ENCODE assay signal across 30 cellular contexts in genomic region chr12:79397609-79398008, GRCh38.
"Had no signal": no experiment of that assay in that cellular context is flagged by ENCODE, and none has a peak within 500 bp of the region (broad histone marks: within the 10 kb centered on the region; RNA-seq: fewer than 3 reads in every experiment).

No MANE protein-coding gene starts in this region.

- H3K27me3 Mint-ChIP-seq: dendritic cell treated with granulocyte-macrophage colony-stimulating factor and Interleukin-4, amounts not matched to agents 40 ng/mL and 50 ng/mL, for 4 days; progenitor cell of endocrine pancreas had no signal

- H3K79me2 ChIP-seq: parathyroid adenoma had no signal

- H3K4me3 ChIP-seq: esophagus squamous epithelium, heart right ventricle, left lung, mucosa of descending colon, right lobe of liver, thyroid gland, vagina had no signal

- H3K4me1 ChIP-seq: esophagus squamous epithelium, heart right ventricle, left lung, parathyroid adenoma, right lobe of liver, thyroid gland, vagina had no signal

- H3K27me3 ChIP-seq: esophagus squamous epithelium, heart right ventricle, left lung, neutrophil, right lobe of liver, thyroid gland, vagina had no signal

- H3K27ac ChIP-seq: esophagus squamous epithelium, heart right ventricle, left lung, neutrophil, parathyroid adenoma, right lobe of liver, thyroid gland, vagina had no signal

- DNase-seq: effector memory CD4-positive, alpha-beta T cell; erythroblast; esophagus squamous epithelium; foreskin melanocyte; glutamatergic neuron; heart right ventricle; hippocampal formation; left cardiac atrium; left lung; mesenchymal stem cell; mucosa of descending colon; naive B cell; right lobe of liver; small intestine; stimulated activated CD4-positive, alpha-beta T cell treated with anti-CD3 and anti-CD28 coated beads, Interleukin-1b, Interleukin-23, amount 100 ng/mL, for 48 hours; stimulated activated CD4-positive, alpha-beta T cell treated with anti-CD3 and anti-CD28 coated beads, Interleukin-4, amount 100 ng/mL, for 1 hour; stimulated activated CD8-positive, alpha-beta memory T cell treated with anti-CD3 and anti-CD28 coated beads, Interleukin-4, amount 100 ng/mL, for 48 hours; stimulated activated naive CD4-positive, alpha-beta T cell; stimulated activated naive CD8-positive, alpha-beta T cell treated with anti-CD3 and anti-CD28 coated beads, Interleukin-15, amount 100 ng/mL, for 72 hours; thyroid gland; trophoblast cell had no signal

- H3K4me3 Mint-ChIP-seq: dendritic cell treated with granulocyte-macrophage colony-stimulating factor and Interleukin-4, amounts not matched to agents 40 ng/mL and 50 ng/mL, for 4 days; mesothelial cell of epicardium; naive B cell; natural killer cell treated with Interleukin-12 subunit alpha and Interleukin-12 subunit beta and Interleukin-15 and Interleukin-18, amount 100 ng/mL, for 72 hours; neural crest cell; stimulated activated naive CD8-positive, alpha-beta T cell treated with anti-CD3 and anti-CD28 coated beads, Interleukin-15, amount 100 ng/mL, for 72 hours had no signal

- H3K36me3 Mint-ChIP-seq: mesothelial cell of epicardium; natural killer cell treated with Interleukin-12 subunit alpha and Interleukin-12 subunit beta and Interleukin-15 and Interleukin-18, amount 100 ng/mL, for 72 hours had no signal

- H3K4me1 Mint-ChIP-seq: naive B cell; stimulated activated naive CD8-positive, alpha-beta T cell treated with anti-CD3 and anti-CD28 coated beads, Interleukin-15, amount 100 ng/mL, for 72 hours had no signal

- FAIRE-seq: islet of Langerhans, small intestine had no signal

- H3K36me3 ChIP-seq: esophagus squamous epithelium, heart right ventricle, left lung, neutrophil, right lobe of liver, thyroid gland, vagina had no signal

- H2AFZ ChIP-seq: parathyroid adenoma had no signal

- H3K9ac ChIP-seq: parathyroid adenoma had no signal

- H3K27ac Mint-ChIP-seq: dendritic cell treated with granulocyte-macrophage colony-stimulating factor and Interleukin-4, amounts not matched to agents 40 ng/mL and 50 ng/mL, for 4 days; mesothelial cell of epicardium; naive B cell; natural killer cell treated with Interleukin-12 subunit alpha and Interleukin-12 subunit beta and Interleukin-15 and Interleukin-18, amount 100 ng/mL, for 72 hours; progenitor cell of endocrine pancreas; stimulated activated naive CD8-positive, alpha-beta T cell treated with anti-CD3 and anti-CD28 coated beads, Interleukin-15, amount 100 ng/mL, for 72 hours had no signal

- H3K9me3 ChIP-seq: esophagus squamous epithelium, heart right ventricle, left lung, mucosa of descending colon, neutrophil, right lobe of liver, thyroid gland, vagina had no signal

- H3K9me3 Mint-ChIP-seq: dendritic cell treated with granulocyte-macrophage colony-stimulating factor and Interleukin-4, amounts not matched to agents 40 ng/mL and 50 ng/mL, for 4 days; mesothelial cell of epicardium; neural crest cell had no signal
